In genomic region chr1:156705918-156706646, GRCh38 we compare ENCODE assay signal across 1 cellular context.
TF ChIP-seq lines count a peak whose summit lies in the region.

No MANE protein-coding gene starts in this region.

TF ChIP-seq in K562, 482 proteins besides CTCF, POLR2A, EP300 and RAD21 (continued from another document and continues in another):
- TF ChIP-seq MITF (IDR thresholded peaks at IDR 0.05) (0 out of 2 replicates have a peak, but pooled peaks have one; percentile 15), ZNF175 (CRISPR knock-in tag; IDR thresholded peaks at IDR 0.05; ENCODE audit: low read depth) (no peak), FOXK2 (conservative IDR thresholded peaks at IDR 0.05 in 1 of 2, IDR thresholded peaks at IDR 0.05 in 1 of 2; ENCODE audit: low read depth in 2 of 2) (no peak), SRSF9 (IDR thresholded peaks at IDR 0.05; ENCODE audit: borderline replicate concordance, low read depth, low read length) (no peak), ZNF766 (CRISPR knock-in tag; conservative IDR thresholded peaks at IDR 0.05) (no peak), WHSC1 (IDR thresholded peaks at IDR 0.05; ENCODE audit: low read length) (no peak), DEAF1 (CRISPR knock-in tag; IDR thresholded peaks at IDR 0.05) (peak; percentile 93), TAF1 (IDR thresholded peaks at IDR 0.05; ENCODE audit: control insufficient read depth, extremely low read depth, insufficient read depth, low read length, severe bottlenecking) (peak; percentile 50), FOXA1 (IDR thresholded peaks at IDR 0.05; ENCODE audit: borderline replicate concordance) (no peak), ARID2 (IDR thresholded peaks at IDR 0.05) (peak; percentile 94), ZNF311 (CRISPR knock-in tag; IDR thresholded peaks at IDR 0.05) (0 out of 2 replicates have a peak, but pooled peaks have one; percentile 11), ZNF174 (CRISPR knock-in tag; IDR thresholded peaks at IDR 0.05) (no peak), EP400 (IDR thresholded peaks at IDR 0.05) (no peak), KDM2B (CRISPR knock-in tag; IDR thresholded peaks at IDR 0.05) (no peak), TEAD2 (tag; IDR thresholded peaks at IDR 0.05) (no peak), CREM (IDR thresholded peaks at IDR 0.05; ENCODE audit: low read depth) (peak; percentile 60), CBFA2T2 (conservative IDR thresholded peaks at IDR 0.05) (no peak), ZNF57 (CRISPR knock-in tag; IDR thresholded peaks at IDR 0.05) (no peak), ZEB2 (IDR thresholded peaks at IDR 0.05) (0 out of 2 replicates have a peak, but pooled peaks have one; percentile 14), CHCHD3 (CRISPR knock-in tag; IDR thresholded peaks at IDR 0.05) (no peak), ZC3H11A (IDR thresholded peaks at IDR 0.05; ENCODE audit: low read depth, low read length) (no peak), NR4A1 (CRISPR knock-in tag; IDR thresholded peaks at IDR 0.05) (no peak), NR4A1 (tag; IDR thresholded peaks at IDR 0.05) (no peak), CXXC5 (CRISPR knock-in tag; IDR thresholded peaks at IDR 0.05) (peak; percentile 40), IFI16 (CRISPR knock-in tag; IDR thresholded peaks at IDR 0.05) (no peak), SIN3A (IDR thresholded peaks at IDR 0.05; ENCODE audit: borderline replicate concordance in 2 of 2, control insufficient read depth in 1 of 2, low read depth in 2 of 2, low read length in 2 of 2) (no peak), ZHX1 (conservative IDR thresholded peaks at IDR 0.05; ENCODE audit: low read length) (0 out of 2 replicates have a peak, but pooled peaks have one; percentile 35), KLF1 (tag; IDR thresholded peaks at IDR 0.05) (no peak), CTBP1 (IDR thresholded peaks at IDR 0.05; ENCODE audit: borderline replicate concordance) (peak; percentile 46; the same call in 1 of the 2 replicates), RBM22 (IDR thresholded peaks at IDR 0.05; ENCODE audit: low read depth, low read length, poor library complexity, severe bottlenecking) (no peak), E2F3 (CRISPR knock-in tag; IDR thresholded peaks at IDR 0.05) (no peak), FOS (IDR thresholded peaks at IDR 0.05; ENCODE audit: extremely low read depth, insufficient read length) (no peak), CGGBP1 (CRISPR knock-in tag; IDR thresholded peaks at IDR 0.05) (no peak), HDGF (IDR thresholded peaks at IDR 0.05) (no peak), THAP7 (CRISPR knock-in tag; IDR thresholded peaks at IDR 0.05) (no peak), MBD1 (CRISPR knock-in tag; IDR thresholded peaks at IDR 0.05) (no peak), RCOR1 (IDR thresholded peaks at IDR 0.05; ENCODE audit: borderline replicate concordance in 1 of 2, low read depth in 2 of 2, low read length in 2 of 2) (no peak), ZNF23 (CRISPR knock-in tag; IDR thresholded peaks at IDR 0.05) (no peak), RBM34 (IDR thresholded peaks at IDR 0.05; ENCODE audit: borderline replicate concordance, insufficient read depth, low read length) (no peak), KLF13 (tag; IDR thresholded peaks at IDR 0.05; ENCODE audit: borderline replicate concordance, low read depth) (no peak), HBP1 (CRISPR knock-in tag; IDR thresholded peaks at IDR 0.05) (no peak), LEF1 (IDR thresholded peaks at IDR 0.05) (0 out of 2 replicates have a peak, but pooled peaks have one; percentile 27), POLR2G (IDR thresholded peaks at IDR 0.05; ENCODE audit: low read depth, low read length) (peak; percentile 74), HCFC1 (IDR thresholded peaks at IDR 0.05; ENCODE audit: low read depth, low read length) (no peak), RNF219 (CRISPR knock-in tag; IDR thresholded peaks at IDR 0.05) (no peak), ZNF609 (CRISPR knock-in tag; IDR thresholded peaks at IDR 0.05; ENCODE audit: borderline replicate concordance) (no peak), PHF8 (IDR thresholded peaks at IDR 0.05; ENCODE audit: borderline replicate concordance, low read length) (peak; percentile 30; the same call in 1 of the 2 replicates), FOXJ3 (CRISPR knock-in tag; IDR thresholded peaks at IDR 0.05) (no peak), TGIF2 (CRISPR knock-in tag; IDR thresholded peaks at IDR 0.05) (no peak), PHTF2 (CRISPR knock-in tag; IDR thresholded peaks at IDR 0.05) (no peak)
